In genomic region chr7:2539031-2540028, GRCh38 we compare ENCODE assay signal across 1 cellular context.
TF ChIP-seq lines count a peak whose summit lies in the region.

No MANE protein-coding gene starts in this region.

TF ChIP-seq in HepG2, 621 proteins besides CTCF, POLR2A, EP300 and RAD21:
- TF ChIP-seq SETDB1 (CRISPR knock-in tag; IDR thresholded peaks at IDR 0.05; ENCODE audit: borderline replicate concordance) (no peak), HNRNPL (IDR thresholded peaks at IDR 0.05; ENCODE audit: low read depth, low read length) (no peak), RBFOX2 (IDR thresholded peaks at IDR 0.05; ENCODE audit: low read depth, low read length) (peak; percentile 45)
